Comparison of ENCODE assay signal across 16 cellular contexts in the genomic region with DNA sequence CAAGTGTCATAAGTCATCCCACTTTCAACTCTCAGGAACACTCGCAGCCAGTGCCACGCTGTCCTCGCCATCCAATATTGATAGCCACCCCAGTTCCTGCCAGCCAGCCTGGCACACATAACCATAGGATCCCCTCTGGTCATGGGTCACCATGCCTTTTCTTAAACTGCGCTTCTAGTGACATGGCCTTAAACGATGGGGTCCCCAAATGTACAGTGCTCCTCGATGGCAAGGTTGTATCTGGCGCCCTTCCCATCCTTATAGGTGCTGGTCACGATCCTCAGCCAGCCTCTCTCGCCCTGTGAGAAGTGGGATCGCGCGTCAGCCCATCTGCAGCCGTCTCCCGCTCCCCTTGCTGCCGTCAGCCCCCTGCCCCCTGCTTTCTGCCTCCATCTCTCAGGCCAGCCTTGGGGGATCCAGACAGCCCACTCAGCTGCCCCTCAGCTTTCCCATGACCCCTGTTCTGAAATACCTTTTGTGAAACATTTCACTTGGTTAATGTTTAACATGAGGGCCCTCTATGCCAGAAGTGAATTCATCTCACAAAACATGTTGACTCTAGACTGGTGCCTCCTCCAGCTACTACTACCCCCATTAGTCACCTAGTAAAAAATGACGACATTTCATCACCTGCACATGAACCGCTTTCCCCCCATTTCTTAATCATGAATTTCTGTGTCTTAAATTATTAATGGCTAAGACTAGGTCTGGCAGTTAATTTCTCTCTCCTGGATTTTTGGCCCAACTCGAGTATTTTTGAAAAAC. TPM values are rescaled to one million over a fixed set of nuclear protein-coding genes. Genes with fewer than 3 reads are reported as not detected.
DNase-seq lines count a peak whose midpoint lies in the region; ATAC-seq and TF ChIP-seq lines count a peak whose summit lies in the region.
"Had no signal": no experiment of that assay in that cellular context is flagged by ENCODE, and none has a peak within 500 bp of the region (broad histone marks: within the 10 kb centered on the region; RNA-seq: fewer than 3 reads in every experiment).

No MANE protein-coding gene starts in this region.

- CTCF ChIA-PET in activated CD8-positive, alpha-beta T cell treated with anti-CD3 and anti-CD28 coated beads for 36 hours (lab: Charles Lee), result no interaction called here

- peaks cover 3 to 4% of the 10 kb centered on the region in 2 donors for H3K4me1 Mint-ChIP-seq in natural killer cell treated with Interleukin-12 subunit alpha and Interleukin-12 subunit beta and Interleukin-15 and Interleukin-18, amount 100 ng/mL, for 72 hours (ENCODE audit: low read depth in 2 of 2)
- H3K4me1 Mint-ChIP-seq in natural killer cell (peaks cover 0 to 4% of the 10 kb centered on the region in 2 donors), type B pancreatic cell (ENCODE audit: unreplicated experiment) (no peaks in the 10 kb centered on the region), osteocyte (ENCODE audit: unreplicated experiment) (no peaks in the 10 kb centered on the region)
- no peaks in the 10 kb centered on the region for H3K4me1 Mint-ChIP-seq in activated CD8-positive, alpha-beta T cell treated with anti-CD3 and anti-CD28 coated beads for 36 hours (ENCODE audit: low read depth)

- POLR2A ChIA-PET in activated CD8-positive, alpha-beta T cell treated with anti-CD3 and anti-CD28 coated beads for 36 hours (lab: Charles Lee), result interaction anchor here (1.0 to 2.0 kb wide), 4 partner anchors 10 to 19 kb away, joined by 5 to 13 read pairs (median 5); no protein-coding TSS in a partner anchor

- DNase-seq in natural killer cell treated with Interleukin-12 subunit alpha and Interleukin-12 subunit beta and Interleukin-15 and Interleukin-18, amount 100 ng/mL, for 72 hours (ENCODE audit: low spot score), result no peak
- DNase-seq in natural killer cell (no peak), left colon (no peak), type B pancreatic cell (ENCODE audit: extremely low spot score, unreplicated experiment) (no peak), osteocyte (ENCODE audit: extremely low spot score, unreplicated experiment) (no peak), H4 (ENCODE audit: low spot score) (no peak)
- no peak for DNase-seq in activated CD8-positive, alpha-beta T cell treated with anti-CD3 and anti-CD28 coated beads for 36 hours
- DNase-seq: activated CD4-positive, alpha-beta T cell treated with anti-CD3 and anti-CD28 coated beads for 48 hours; adrenal gland; BE2C; GM23248; NCI-H1436 treated with DMSO at 0.1 percent for 48 hours; NCI-H748 treated with DMSO at 0.1 percent for 48 hours had no signal

- H3K4me3 Mint-ChIP-seq in natural killer cell treated with Interleukin-12 subunit alpha and Interleukin-12 subunit beta and Interleukin-15 and Interleukin-18, amount 100 ng/mL, for 72 hours, result no peak overlapping the region
- no peak overlapping the region for H3K4me3 Mint-ChIP-seq in natural killer cell
- no peak overlapping the region for H3K4me3 Mint-ChIP-seq in activated CD8-positive, alpha-beta T cell treated with anti-CD3 and anti-CD28 coated beads for 36 hours
- H3K4me3 Mint-ChIP-seq in type B pancreatic cell, result peak overlapping the region; percentile 59
- H3K4me3 Mint-ChIP-seq in osteocyte (ENCODE audit: unreplicated experiment), result no peak overlapping the region

- TF ChIP-seq CTCF in natural killer cell (IDR thresholded peaks at IDR 0.05) (no peak), type B pancreatic cell (conservative IDR thresholded peaks at IDR 0.05) (no peak), osteocyte (IDR thresholded peaks at IDR 0.05) (no peak)
- no peak for TF ChIP-seq CTCF in activated CD8-positive, alpha-beta T cell treated with anti-CD3 and anti-CD28 coated beads for 36 hours (IDR thresholded peaks at IDR 0.05)

- no peaks in the 10 kb centered on the region for H3K27me3 Mint-ChIP-seq in natural killer cell treated with Interleukin-12 subunit alpha and Interleukin-12 subunit beta and Interleukin-15 and Interleukin-18, amount 100 ng/mL, for 72 hours
- H3K27me3 Mint-ChIP-seq in natural killer cell (ENCODE audit: low read depth in 2 of 2) (no peaks in the 10 kb centered on the region), type B pancreatic cell (no peaks in the 10 kb centered on the region), osteocyte (ENCODE audit: unreplicated experiment) (no peaks in the 10 kb centered on the region)
- H3K27me3 Mint-ChIP-seq in activated CD8-positive, alpha-beta T cell treated with anti-CD3 and anti-CD28 coated beads for 36 hours, result no peaks in the 10 kb centered on the region

- H3K36me3 Mint-ChIP-seq in natural killer cell treated with Interleukin-12 subunit alpha and Interleukin-12 subunit beta and Interleukin-15 and Interleukin-18, amount 100 ng/mL, for 72 hours, result peaks cover 20% of the 10 kb centered on the region
- H3K36me3 Mint-ChIP-seq in natural killer cell (peaks cover 7% of the 10 kb centered on the region), type B pancreatic cell (peaks cover 41% of the 10 kb centered on the region), osteocyte (ENCODE audit: unreplicated experiment) (peaks cover 34% of the 10 kb centered on the region)
- H3K36me3 Mint-ChIP-seq in activated CD8-positive, alpha-beta T cell treated with anti-CD3 and anti-CD28 coated beads for 36 hours (ENCODE audit: low read depth), result peaks cover 45% of the 10 kb centered on the region

- intact Hi-C loops in natural killer cell (cut with micrococcal nuclease) (no loop called here), left colon (cut with DNase I, micrococcal nuclease) (no loop called here)
- intact Hi-C loops in activated CD8-positive, alpha-beta T cell treated with anti-CD3 and anti-CD28 coated beads for 36 hours (cut with micrococcal nuclease), result no loop called here

- H3K9me3 Mint-ChIP-seq in natural killer cell treated with Interleukin-12 subunit alpha and Interleukin-12 subunit beta and Interleukin-15 and Interleukin-18, amount 100 ng/mL, for 72 hours, result no peaks in the 10 kb centered on the region
- H3K9me3 Mint-ChIP-seq in natural killer cell (no peaks in the 10 kb centered on the region), type B pancreatic cell (no peaks in the 10 kb centered on the region), osteocyte (ENCODE audit: unreplicated experiment) (no peaks in the 10 kb centered on the region)
- no peaks in the 10 kb centered on the region for H3K9me3 Mint-ChIP-seq in activated CD8-positive, alpha-beta T cell treated with anti-CD3 and anti-CD28 coated beads for 36 hours

- peak in 1 of 2 donors; percentile 26 for ATAC-seq in natural killer cell treated with Interleukin-12 subunit alpha and Interleukin-12 subunit beta and Interleukin-15 and Interleukin-18, amount 100 ng/mL, for 72 hours
- ATAC-seq in natural killer cell (no peak), left colon (peak; percentile 21), GM19463 (IDR thresholded peaks at IDR 0.05; ENCODE audit: unreplicated experiment) (no peak)
- ATAC-seq in activated CD8-positive, alpha-beta T cell treated with anti-CD3 and anti-CD28 coated beads for 36 hours, result no peak
- ATAC-seq: mucosa of descending colon had no signal

- peak overlapping the region; percentile 16 to 37 for H3K27ac Mint-ChIP-seq in natural killer cell treated with Interleukin-12 subunit alpha and Interleukin-12 subunit beta and Interleukin-15 and Interleukin-18, amount 100 ng/mL, for 72 hours
- peak overlapping the region in 1 of 2 donors; percentile 19 for H3K27ac Mint-ChIP-seq in natural killer cell
- H3K27ac Mint-ChIP-seq in activated CD8-positive, alpha-beta T cell treated with anti-CD3 and anti-CD28 coated beads for 36 hours, result peak overlapping the region; percentile 46
- H3K27ac Mint-ChIP-seq in type B pancreatic cell, result peak overlapping the region; percentile 15
- no peak overlapping the region for H3K27ac Mint-ChIP-seq in osteocyte (ENCODE audit: unreplicated experiment)

RNA-seq across cellular contexts. Expression of a gene that starts 11.4 kb away (rescaled TPM):
- total RNA-seq in natural killer cell treated with Interleukin-12 subunit alpha and Interleukin-12 subunit beta and Interleukin-15 and Interleukin-18, amount 100 ng/mL, for 72 hours, result 10 to 100 TPM; 19.2 to 32.8 TPM
- total RNA-seq in natural killer cell (10 to 100 TPM; 30.5 to 52.5 (median 42.3) TPM), left colon (100 to 1,000 TPM; 283 to 307 TPM), type B pancreatic cell (ENCODE audit: low replicate concordance) (71.9 and 75.9 TPM in 2 replicates), osteocyte (17.2 and 17.5 TPM in 2 replicates)
- 10 to 100 TPM; 17.9 to 18.4 TPM for total RNA-seq in activated CD8-positive, alpha-beta T cell treated with anti-CD3 and anti-CD28 coated beads for 36 hours
- total RNA-seq in H4 (2014; rRNA removed; shearing (Covaris generic)), result 0.17 and 0.18 TPM in 2 replicates

RNA-seq across cellular contexts. Expression of a gene that starts 14.6 kb away (rescaled TPM):
- total RNA-seq in natural killer cell treated with Interleukin-12 subunit alpha and Interleukin-12 subunit beta and Interleukin-15 and Interleukin-18, amount 100 ng/mL, for 72 hours, result 100 to 1,000 TPM in 1 of 2 donors, 10 to 100 TPM in 1; 89.1 to 106 TPM
- total RNA-seq in natural killer cell, result 100 to 1,000 TPM in 1 of 3 donors, 10 to 100 TPM in 2; 75.7 to 105 (median 92.6) TPM
- total RNA-seq in activated CD8-positive, alpha-beta T cell treated with anti-CD3 and anti-CD28 coated beads for 36 hours, result 100 to 1,000 TPM; 106 to 120 TPM
- total RNA-seq in left colon, result 10 to 100 TPM; 41.2 to 43.5 TPM
- total RNA-seq in type B pancreatic cell (ENCODE audit: low replicate concordance), result 73.0 and 110 TPM in 2 replicates
- 60.9 and 64.5 TPM in 2 replicates for total RNA-seq in osteocyte
- 19.0 and 44.2 TPM in 2 replicates for total RNA-seq in H4 (2014; rRNA removed; shearing (Covaris generic))

RNA-seq across cellular contexts. Expression of a gene that starts 23.6 kb away (rescaled TPM):
- total RNA-seq in natural killer cell treated with Interleukin-12 subunit alpha and Interleukin-12 subunit beta and Interleukin-15 and Interleukin-18, amount 100 ng/mL, for 72 hours, result not detected
- total RNA-seq in natural killer cell (10 to 100 TPM in 2 of 3 donors, 1 to 10 TPM in 1; 4.3 to 46.9 (median 18.8) TPM), left colon (not detected), type B pancreatic cell (ENCODE audit: low replicate concordance) (0.46 and 0.52 TPM in 2 replicates), osteocyte (not detected in 2 replicates)
- not detected for total RNA-seq in activated CD8-positive, alpha-beta T cell treated with anti-CD3 and anti-CD28 coated beads for 36 hours
- not detected in 2 replicates for total RNA-seq in H4 (2014; rRNA removed; shearing (Covaris generic))
- total RNA-seq: GM23248, mucosa of descending colon, SK-MEL-5 had no signal

RNA-seq across cellular contexts. Expression of a gene that starts 36.5 kb away (rescaled TPM):
- 10 to 100 TPM; 62.2 to 72.3 TPM for total RNA-seq in natural killer cell treated with Interleukin-12 subunit alpha and Interleukin-12 subunit beta and Interleukin-15 and Interleukin-18, amount 100 ng/mL, for 72 hours
- total RNA-seq in natural killer cell (10 to 100 TPM; 45.9 to 58.0 (median 50.8) TPM), left colon (10 to 100 TPM; 64.2 to 79.2 TPM), type B pancreatic cell (ENCODE audit: low replicate concordance) (75.6 and 81.8 TPM in 2 replicates), osteocyte (66.7 and 68.2 TPM in 2 replicates)
- 10 to 100 TPM; 67.4 to 68.8 TPM for total RNA-seq in activated CD8-positive, alpha-beta T cell treated with anti-CD3 and anti-CD28 coated beads for 36 hours
- total RNA-seq in H4 (2014; rRNA removed; shearing (Covaris generic)), result 45.0 and 50.5 TPM in 2 replicates

RNA-seq across cellular contexts. Expression of a gene that starts 46.9 kb away (rescaled TPM):
- total RNA-seq in natural killer cell treated with Interleukin-12 subunit alpha and Interleukin-12 subunit beta and Interleukin-15 and Interleukin-18, amount 100 ng/mL, for 72 hours, result 10 to 100 TPM; 82.8 to 89.0 TPM
- total RNA-seq in natural killer cell (10 to 100 TPM; 49.3 to 51.6 (median 51.4) TPM), left colon (100 to 1,000 TPM; 125 to 137 TPM), type B pancreatic cell (ENCODE audit: low replicate concordance) (45.9 and 54.9 TPM in 2 replicates), osteocyte (38.8 and 45.1 TPM in 2 replicates)
- total RNA-seq in activated CD8-positive, alpha-beta T cell treated with anti-CD3 and anti-CD28 coated beads for 36 hours, result 100 to 1,000 TPM; 140 to 145 TPM
- 46.9 and 53.4 TPM in 2 replicates for total RNA-seq in H4 (2014; rRNA removed; shearing (Covaris generic))

Comparison
In these comparisons a context has a peak if more than half of its experiments do, and no peak if none do; other contexts are left out.
1. RNA of a gene that starts 11.4 kb away (total RNA-seq): 283 to 307 TPM in left colon, 71.9 to 75.9 TPM in type B pancreatic cell, 30.5 to 52.5 TPM in natural killer cell, 19.2 to 32.8 TPM in natural killer cell treated with Interleukin-12 subunit alpha and Interleukin-12 subunit beta and Interleukin-15 and Interleukin-18, amount 100 ng/mL, for 72 hours, 17.9 to 18.4 TPM in activated CD8-positive, alpha-beta T cell treated with anti-CD3 and anti-CD28 coated beads for 36 hours and 17.2 to 17.5 TPM in osteocyte; 0.17 to 0.18 TPM in H4; every median in the first group is over 10 times any median in the second.